In the genomic region with DNA sequence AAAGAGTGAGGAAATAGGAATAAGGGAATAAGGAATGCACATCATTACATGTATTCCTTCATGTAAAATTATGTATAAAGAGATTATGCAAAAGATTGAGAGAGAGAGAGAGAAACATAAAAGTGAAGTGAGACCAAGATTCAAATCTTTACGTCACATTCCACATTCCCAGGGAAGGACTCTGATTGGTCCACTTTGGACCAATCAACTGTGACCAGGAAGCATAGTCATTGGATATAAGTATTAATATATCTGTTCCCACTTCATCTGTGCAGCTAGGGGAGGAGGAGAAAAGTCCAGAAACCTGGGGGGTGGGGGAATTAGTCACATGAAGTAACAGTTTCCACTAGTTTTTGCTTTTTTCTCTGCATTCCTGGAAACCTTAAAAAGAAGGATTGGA, we compare ENCODE assay signal across 29 cellular contexts.
"Had no signal": no experiment of that assay in that cellular context is flagged by ENCODE, and none has a peak within 500 bp of the region (broad histone marks: within the 10 kb centered on the region; RNA-seq: fewer than 3 reads in every experiment).

No MANE protein-coding gene starts in this region.

- ATAC-seq: stimulated activated effector memory CD8-positive, alpha-beta T cell treated with anti-CD3 and anti-CD28 coated beads, Interleukin-12 subunit alpha, Interleukin-12 subunit beta, amount 100 ng/mL, for 72 hours; stimulated activated memory B cell treated with anti-CD40 and anti-IgM and Interleukin-4, amounts not matched to agents 10 μg/mL and 1 μg/mL and 100 μg/mL, for 72 hours; stimulated activated naive B cell treated with anti-CD40 and anti-IgM and Interleukin-4, amounts not matched to agents 10 μg/mL and 1 μg/mL and 100 μg/mL, for 72 hours; stimulated activated naive CD8-positive, alpha-beta T cell treated with anti-CD3 and anti-CD28 coated beads, Interleukin-15, amount 100 ng/mL, for 72 hours; stimulated activated naive CD8-positive, alpha-beta T cell treated with anti-CD3 and anti-CD28 coated beads, Interleukin-15, Interleukin-2, amounts not matched to agents 100 U/mL and 50 U/mL, for 24 hours; upper lobe of right lung had no signal

- H3K9me3 ChIP-seq: stomach, suprapubic skin, testis, thoracic aorta, thyroid gland, tibial artery, tibial nerve, transverse colon, upper lobe of left lung, upper lobe of right lung, uterus, vagina had no signal

- H3K4me1 ChIP-seq: stomach, suprapubic skin, testis, thyroid gland, tibial artery, tibial nerve, transverse colon, upper lobe of left lung, upper lobe of right lung, uterus, vagina had no signal

- H3K4me3 ChIP-seq: stomach, suprapubic skin, testis, thoracic aorta, thyroid gland, tibial artery, tibial nerve, transverse colon, upper lobe of left lung, upper lobe of right lung, uterus, vagina had no signal

- H3K4me1 Mint-ChIP-seq: stimulated activated effector memory CD8-positive, alpha-beta T cell treated with anti-CD3 and anti-CD28 coated beads, Interleukin-12 subunit alpha, Interleukin-12 subunit beta, amount 100 ng/mL, for 72 hours; stimulated activated memory B cell treated with anti-CD40 and anti-IgM and Interleukin-4, amounts not matched to agents 10 μg/mL and 1 μg/mL and 100 μg/mL, for 72 hours; stimulated activated naive CD8-positive, alpha-beta T cell treated with anti-CD3 and anti-CD28 coated beads, Interleukin-15, amount 100 ng/mL, for 72 hours had no signal

- H3K27ac Mint-ChIP-seq: stimulated activated effector memory CD8-positive, alpha-beta T cell treated with anti-CD3 and anti-CD28 coated beads, Interleukin-12 subunit alpha, Interleukin-12 subunit beta, amount 100 ng/mL, for 72 hours; stimulated activated memory B cell treated with anti-CD40 and anti-IgM and Interleukin-4, amounts not matched to agents 10 μg/mL and 1 μg/mL and 100 μg/mL, for 72 hours; stimulated activated naive B cell treated with anti-CD40 and anti-IgM and Interleukin-4, amounts not matched to agents 10 μg/mL and 1 μg/mL and 100 μg/mL, for 72 hours; stimulated activated naive CD8-positive, alpha-beta T cell treated with anti-CD3 and anti-CD28 coated beads, Interleukin-15, amount 100 ng/mL, for 72 hours; stimulated activated naive CD8-positive, alpha-beta T cell treated with anti-CD3 and anti-CD28 coated beads, Interleukin-15, Interleukin-2, amounts not matched to agents 100 ng/mL and 50 ng/mL, for 24 hours; type B pancreatic cell had no signal

- H3K9me3 Mint-ChIP-seq: stimulated activated effector memory CD8-positive, alpha-beta T cell treated with anti-CD3 and anti-CD28 coated beads, Interleukin-12 subunit alpha, Interleukin-12 subunit beta, amount 100 ng/mL, for 72 hours; stimulated activated memory B cell treated with anti-CD40 and anti-IgM and Interleukin-4, amounts not matched to agents 10 μg/mL and 1 μg/mL and 100 μg/mL, for 72 hours; stimulated activated naive B cell treated with anti-CD40 and anti-IgM and Interleukin-4, amounts not matched to agents 10 μg/mL and 1 μg/mL and 100 μg/mL, for 72 hours; stimulated activated naive CD8-positive, alpha-beta T cell treated with anti-CD3 and anti-CD28 coated beads, Interleukin-15, amount 100 ng/mL, for 72 hours; stimulated activated naive CD8-positive, alpha-beta T cell treated with anti-CD3 and anti-CD28 coated beads, Interleukin-15, Interleukin-2, amounts not matched to agents 100 ng/mL and 50 ng/mL, for 24 hours had no signal

- H3K27me3 ChIP-seq: testis, thyroid gland, tibial nerve, transverse colon, upper lobe of left lung, uterus, vagina had no signal

- H3K36me3 Mint-ChIP-seq: stimulated activated effector memory CD8-positive, alpha-beta T cell treated with anti-CD3 and anti-CD28 coated beads, Interleukin-12 subunit alpha, Interleukin-12 subunit beta, amount 100 ng/mL, for 72 hours; stimulated activated memory B cell treated with anti-CD40 and anti-IgM and Interleukin-4, amounts not matched to agents 10 μg/mL and 1 μg/mL and 100 μg/mL, for 72 hours; stimulated activated naive B cell treated with anti-CD40 and anti-IgM and Interleukin-4, amounts not matched to agents 10 μg/mL and 1 μg/mL and 100 μg/mL, for 72 hours; type B pancreatic cell had no signal

- FAIRE-seq: urothelium cell line had no signal

- H3K27ac ChIP-seq: stomach, suprapubic skin, testis, thoracic aorta, thyroid gland, tibial artery, tibial nerve, transverse colon, upper lobe of left lung, upper lobe of right lung, uterus, vagina had no signal

- H3K4me3 Mint-ChIP-seq: stimulated activated effector memory CD8-positive, alpha-beta T cell treated with anti-CD3 and anti-CD28 coated beads, Interleukin-12 subunit alpha, Interleukin-12 subunit beta, amount 100 ng/mL, for 72 hours; stimulated activated memory B cell treated with anti-CD40 and anti-IgM and Interleukin-4, amounts not matched to agents 10 μg/mL and 1 μg/mL and 100 μg/mL, for 72 hours; stimulated activated naive B cell treated with anti-CD40 and anti-IgM and Interleukin-4, amounts not matched to agents 10 μg/mL and 1 μg/mL and 100 μg/mL, for 72 hours; stimulated activated naive CD8-positive, alpha-beta T cell treated with anti-CD3 and anti-CD28 coated beads, Interleukin-15, amount 100 ng/mL, for 72 hours; stimulated activated naive CD8-positive, alpha-beta T cell treated with anti-CD3 and anti-CD28 coated beads, Interleukin-15, Interleukin-2, amounts not matched to agents 100 ng/mL and 50 ng/mL, for 24 hours; type B pancreatic cell had no signal

- H3K36me3 ChIP-seq: stomach, suprapubic skin, thoracic aorta, thyroid gland, tibial artery, tibial nerve, transverse colon, upper lobe of left lung, upper lobe of right lung, uterus, vagina had no signal

- DNase-seq: stimulated activated CD4-positive, alpha-beta T cell treated with anti-CD3 and anti-CD28 coated beads, Interleukin-2, amount 100 ng/mL, for 48 hours; stimulated activated CD4-positive, alpha-beta T cell treated with anti-CD3 and anti-CD28 coated beads, Interleukin-4, amount 100 ng/mL, for 1 hour; stimulated activated CD4-positive, alpha-beta T cell treated with anti-CD3 and anti-CD28 coated beads, Interleukin-4, amount 100 ng/mL, for 24 hours; stimulated activated CD4-positive, alpha-beta T cell treated with anti-CD3 and anti-CD28 coated beads, Interleukin-4, amount 100 ng/mL, for 4 hours; stimulated activated CD8-positive, alpha-beta memory T cell treated with anti-CD3 and anti-CD28 coated beads, Interleukin-4, amount 100 ng/mL, for 48 hours; stimulated activated naive B cell treated with anti-CD40 and anti-IgM and Interleukin-4, amounts not matched to agents 10 μg/mL and 1 μg/mL and 100 μg/mL, for 72 hours; stimulated activated naive CD4-positive, alpha-beta T cell; stimulated activated naive CD4-positive, alpha-beta T cell treated with Interleukin-2 at 50 U/mL for 16 hours; stimulated activated naive CD8-positive, alpha-beta T cell treated with anti-CD3 and anti-CD28 coated beads, Interleukin-15, amount 100 ng/mL, for 72 hours; stimulated activated naive CD8-positive, alpha-beta T cell treated with anti-CD3 and anti-CD28 coated beads, Interleukin-15, Interleukin-2, amounts not matched to agents 100 U/mL and 50 U/mL, for 24 hours; stomach; substantia nigra; testis; thyroid gland; tibial artery; transverse colon; trophoblast cell; upper lobe of left lung; upper lobe of right lung; uterus had no signal
